ENCODE assay signal across 19 cellular contexts in genomic region chr20:63360850-63361497, GRCh38. TPM values are rescaled to one million over a fixed set of nuclear protein-coding genes. Genes with fewer than 3 reads are reported as not detected.
DNase-seq lines count a peak whose midpoint lies in the region; ATAC-seq and TF ChIP-seq lines count a peak whose summit lies in the region.
"Had no signal": no experiment of that assay in that cellular context is flagged by ENCODE, and none has a peak within 500 bp of the region (broad histone marks: within the 10 kb centered on the region; RNA-seq: fewer than 3 reads in every experiment).

Gene CHRNA4, minus strand, starts transcription at chr20:63361349. Its CDS starts 184 bp downstream, at chr20:63361165.

- no peaks in the 10 kb centered on the region for H3K36me3 ChIP-seq in right atrium auricular region
- H3K36me3 ChIP-seq in Panc1 (ENCODE audit: control insufficient read depth, insufficient read depth, low read length) = no peaks in the 10 kb centered on the region
- H3K36me3 ChIP-seq in iPS-15b (ENCODE audit: control insufficient read depth, insufficient read depth, low read length) = no peaks in the 10 kb centered on the region
- no peaks in the 10 kb centered on the region for H3K36me3 ChIP-seq in suprapubic skin
- H3K36me3 ChIP-seq: SJSA1 had no signal

- no peak for TF ChIP-seq POLR2A in suprapubic skin (IDR thresholded peaks at IDR 0.05)

- H3K9me3 ChIP-seq in right atrium auricular region (no peaks in the 10 kb centered on the region), Panc1 (ENCODE audit: control insufficient read depth, insufficient read depth, low read depth, low read length) (no peaks in the 10 kb centered on the region), iPS-15b (ENCODE audit: control insufficient read depth, insufficient read depth, low read length) (no peaks in the 10 kb centered on the region), suprapubic skin (no peaks in the 10 kb centered on the region)
- H3K9me3 ChIP-seq: SJSA1 had no signal

- 0% methylated on average over 1 of the region's 76 CpGs for WGBS in suprapubic skin

- H3K27ac ChIP-seq in right atrium auricular region = no peak within 1 kb of the TSS
- no peak within 1 kb of the TSS for H3K27ac ChIP-seq in Panc1 (ENCODE audit: low read length)
- no peak within 1 kb of the TSS for H3K27ac ChIP-seq in suprapubic skin
- H3K27ac ChIP-seq: SJSA1 had no signal

- BruUV-seq in Panc1 (replicated peaks; lab: Mats Ljungman, UMichigan) = no TSS peak

- TF ChIP-seq CTCF in right atrium auricular region (IDR thresholded peaks at IDR 0.05) (no peak), Panc1 (IDR thresholded peaks at IDR 0.05) (no peak; the same call in 1 of the 2 replicates), suprapubic skin (IDR thresholded peaks at IDR 0.05) (no peak)

- in situ Hi-C loops in Panc1 (cut with HindIII; ENCODE audit: low pct_unique_long_range_greater_than_20kb, low sequenced_read_pairs) = no loop called here

- H3K4me1 ChIP-seq in right atrium auricular region (peaks cover 0 to 30% of the 10 kb centered on the region in 2 donors), Panc1 (ENCODE audit: control insufficient read depth, insufficient read depth, low read length) (peaks cover 6% of the 10 kb centered on the region), iPS-15b (ENCODE audit: control insufficient read depth, insufficient read depth, low read length) (no peaks in the 10 kb centered on the region), suprapubic skin (peaks cover 17% of the 10 kb centered on the region)
- H3K4me1 ChIP-seq: SJSA1 had no signal

- H3K9ac ChIP-seq in iPS-15b (ENCODE audit: low read depth, low read length) = no peak within 1 kb of the TSS

- intact Hi-C loops in Right ventricle myocardium inferior (cut with DNase I) (no loop called here), Panc1 (cut with micrococcal nuclease; ENCODE audit: unreplicated experiment) (no loop called here)

- POLR2A ChIA-PET in Panc1 (lab: Charles Lee) = interaction anchor here (0.6 kb wide), 1 partner anchor 218 kb away, joined by 4 read pairs; no protein-coding TSS in a partner anchor

- H3K4me3 ChIP-seq in right atrium auricular region (peak within 1 kb of the TSS in 1 of 2 donors; percentile 32), Panc1 (ENCODE audit: low read depth in 2 of 2, low read length in 2 of 2) (peak within 1 kb of the TSS; percentile 11 to 25; a peak in 2 of 4 replicates), iPS-15b (ENCODE audit: low read depth, low read length) (peak within 1 kb of the TSS; percentile 43), suprapubic skin (peak within 1 kb of the TSS; percentile 24)
- H3K4me3 ChIP-seq: GM12878, SJSA1 had no signal

- H3K27me3 ChIP-seq in right atrium auricular region (peaks cover 0 to 8% of the 10 kb centered on the region in 2 donors), Panc1 (ENCODE audit: control insufficient read depth, insufficient read depth, low read length) (no peaks in the 10 kb centered on the region), iPS-15b (ENCODE audit: control insufficient read depth, insufficient read depth, low read length) (peaks cover 2% of the 10 kb centered on the region), suprapubic skin (peaks cover 91% of the 10 kb centered on the region)

- CTCF ChIA-PET in Panc1 (lab: Charles Lee) = interaction anchor here (0.5 to 0.6 kb wide), 2 partner anchors 21 to 177 kb away, joined by 3 to 7 read pairs; no protein-coding TSS in a partner anchor

- ATAC-seq in Right ventricle myocardium inferior (no peak), Panc1 (peak; percentile 14; the same call in 1 of the 2 replicates), GM18907 (IDR thresholded peaks at IDR 0.05; ENCODE audit: unreplicated experiment) (no peak)

- DNase-seq in Right ventricle myocardium inferior (ENCODE audit: missing footprints) = peak; percentile 18
- DNase-seq in right atrium auricular region (ENCODE audit: low spot score) = no peak
- DNase-seq in Panc1 (ENCODE audit: low read depth, low spot score) = no peak
- no peak for DNase-seq in suprapubic skin (ENCODE audit: low spot score in 2 of 2)
- no peak for DNase-seq in LoVo (ENCODE audit: low spot score)
- no peak for DNase-seq in NCI-H1930 (lab: John Stamatoyannopoulos, UW)
- DNase-seq: activated CD8-positive, alpha-beta memory T cell treated with anti-CD3 and anti-CD28 coated beads for 24 hours; activated gamma-delta T cell; AML-193; KBM-7; NCI-H187 treated with DMSO at 0.1 percent for 48 hours; stimulated activated CD4-positive, alpha-beta T cell treated with anti-CD3 and anti-CD28 coated beads, Interleukin-1b, Interleukin-23, amount 100 ng/mL, for 48 hours had no signal

- TF ChIP-seq EP300 in suprapubic skin (IDR thresholded peaks at IDR 0.05) = no peak

RNA-seq across cellular contexts. Expression of gene CHRNA4, which starts in this region (rescaled TPM):
- 2.3 TPM for total RNA-seq in Right ventricle myocardium inferior
- not detected for total RNA-seq in right atrium auricular region
- total RNA-seq in Panc1 (2021; ENCODE audit: unreplicated experiment) = 2.4 TPM
- 5.0 TPM for polyA plus RNA-seq in Panc1 (2012; ENCODE audit: insufficient read length)
- not detected for total RNA-seq in suprapubic skin
- total RNA-seq: Daoy, SJSA1, ureter had no signal
- polyA plus RNA-seq: keratinocyte had no signal
